ENCODE assay signal across 11 cellular contexts in the genomic region with DNA sequence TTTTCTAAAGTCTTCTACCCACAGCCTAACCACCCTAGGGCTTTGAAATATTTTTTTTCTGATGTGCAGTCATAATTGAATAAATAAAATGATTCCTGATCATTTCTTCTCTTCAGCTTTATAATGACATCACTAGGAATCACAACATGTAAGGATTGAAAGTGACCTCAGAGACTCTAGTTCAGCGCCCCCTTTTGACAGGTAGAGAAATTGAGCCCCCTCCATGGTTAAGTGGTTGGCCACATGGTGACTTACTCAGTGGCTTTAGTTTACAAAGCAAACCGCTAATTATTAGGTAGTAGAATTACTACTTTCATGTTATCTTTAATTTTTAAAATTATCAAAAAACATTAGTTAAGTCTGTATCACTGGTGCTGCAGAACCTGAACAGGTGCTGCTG. TPM values are rescaled to one million over a fixed set of nuclear protein-coding genes. Genes with fewer than 3 reads are reported as not detected.
DNase-seq lines count a peak whose midpoint lies in the region; ATAC-seq, FAIRE-seq and TF ChIP-seq lines count a peak whose summit lies in the region.
"Had no signal": no experiment of that assay in that cellular context is flagged by ENCODE, and none has a peak within 500 bp of the region (broad histone marks: within the 10 kb centered on the region; RNA-seq: fewer than 3 reads in every experiment).

No MANE protein-coding gene starts in this region.

- FAIRE-seq in GM12878 (lab: Jason Lieb, UNC), result no peak

- H2AFZ ChIP-seq in GM12878 (ENCODE audit: control insufficient read depth, low read depth, low read length), result no peak overlapping the region

- H3K36me3 ChIP-seq in GM12878 (ENCODE audit: control insufficient read depth in 2 of 2, insufficient read depth in 2 of 2, low read length in 1 of 2), result no peaks in the 10 kb centered on the region
- H3K36me3 ChIP-seq: BLaER1 had no signal

- H4K20me1 ChIP-seq in GM12878 (ENCODE audit: control insufficient read depth, insufficient read depth), result no peaks in the 10 kb centered on the region
- H4K20me1 ChIP-seq: BLaER1 had no signal

- RAD21 ChIA-PET in GM12878 (lab: Charles Lee; ENCODE audit: unreplicated experiment), result interaction anchor here (0.9 to 1.7 kb wide), 2 partner anchors 16 to 142 kb away, joined by 3 to 11 read pairs; no protein-coding TSS in a partner anchor

- no peak for TF ChIP-seq RAD21 in GM12878 (IDR thresholded peaks at IDR 0.05; ENCODE audit: insufficient read depth, low read depth, low read length)

- peaks cover 27% of the 10 kb centered on the region for H3K4me1 Mint-ChIP-seq in osteocyte (ENCODE audit: unreplicated experiment)
- H3K4me1 Mint-ChIP-seq: activated T-helper 17 cell treated with anti-CD3 and anti-CD28 coated beads, Interleukin-2, amount 50 U/mL, for 72 hours had no signal

- H3K9me3 Mint-ChIP-seq in osteocyte (ENCODE audit: unreplicated experiment), result no peaks in the 10 kb centered on the region
- H3K9me3 Mint-ChIP-seq: activated T-helper 17 cell treated with anti-CD3 and anti-CD28 coated beads, Interleukin-2, amount 50 U/mL, for 72 hours; naive thymus-derived CD8-positive, alpha-beta T cell had no signal

- no peaks in the 10 kb centered on the region for H3K36me3 Mint-ChIP-seq in osteocyte (ENCODE audit: unreplicated experiment)
- H3K36me3 Mint-ChIP-seq: naive thymus-derived CD8-positive, alpha-beta T cell had no signal

- H3K4me3 Mint-ChIP-seq in osteocyte (ENCODE audit: unreplicated experiment), result no peak overlapping the region
- H3K4me3 Mint-ChIP-seq: activated T-helper 17 cell treated with anti-CD3 and anti-CD28 coated beads, Interleukin-2, amount 50 U/mL, for 72 hours; naive thymus-derived CD8-positive, alpha-beta T cell had no signal

- no peak overlapping the region for H3K4me2 ChIP-seq in GM12878 (ENCODE audit: control insufficient read depth, insufficient read depth)
- H3K4me2 ChIP-seq: BLaER1 had no signal

- peak; percentile 1 for DNase-seq in NCI-H1092 treated with DMSO at 0.1 percent for 48 hours (lab: John Stamatoyannopoulos, UW)
- DNase-seq in NCI-H1092 (lab: John Stamatoyannopoulos, UW), result no peak
- DNase-seq in Jurkat, Clone E6-1 (ENCODE audit: low read depth, low spot score), result peak; percentile 45
- no peak for DNase-seq in GM12878 (ENCODE audit: low read depth, low spot score)
- DNase-seq in osteocyte (ENCODE audit: extremely low spot score, unreplicated experiment), result no peak
- DNase-seq in NCI-H187 treated with DMSO at 0.1 percent for 48 hours (lab: John Stamatoyannopoulos, UW), result no peak
- DNase-seq in glomerular visceral epithelial cell (ENCODE audit: extremely low spot score), result no peak
- DNase-seq in coronary artery (ENCODE audit: low spot score), result no peak

- 2% methylated on average over 2 of the region's 2 CpGs for WGBS in GM12878 (ENCODE audit: insufficient coverage, insufficient replicate concordance, low lambda C conversion rate, missing lambda C conversion rate)

- TF ChIP-seq EP300 in GM12878 (IDR thresholded peaks at IDR 0.05; ENCODE audit: borderline replicate concordance in 1 of 2, control insufficient read depth in 1 of 2, low read depth in 2 of 2, low read length in 2 of 2), result no peak

- no peak overlapping the region for H3K4me3 ChIP-seq in Jurkat, Clone E6-1 (ENCODE audit: low read length)
- H3K4me3 ChIP-seq in GM12878, result no peak overlapping the region
- H3K4me3 ChIP-seq in coronary artery, result no peak overlapping the region
- H3K4me3 ChIP-seq: BLaER1 had no signal

- peak; percentile 30 to 51 (median 50); a peak in 5 of 6 replicates for TF ChIP-seq CTCF in GM12878 (IDR thresholded peaks at IDR 0.05 in 2 of 3, conservative IDR thresholded peaks at IDR 0.05 in 1 of 3; ENCODE audit: control insufficient read depth in 2 of 3, extremely low read depth in 1 of 3, insufficient read depth in 1 of 3, low read depth in 3 of 3, low read length in 3 of 3)
- TF ChIP-seq CTCF in osteocyte (IDR thresholded peaks at IDR 0.05), result peak; percentile 42
- no peak for TF ChIP-seq CTCF in coronary artery (IDR thresholded peaks at IDR 0.05)

- SMC1A ChIA-PET in GM12878 (lab: Charles Lee; ENCODE audit: uncharacterized antibody, unreplicated experiment), result interaction anchor here (0.9 to 4.5 kb wide), 2 partner anchors 11 to 141 kb away, joined by 3 to 61 read pairs; no protein-coding TSS in a partner anchor

- peaks cover under 1% of the 10 kb centered on the region; the same call in 1 of the 3 replicates for H3K9me3 ChIP-seq in GM12878 (replicated peaks; ENCODE audit: control insufficient read depth, insufficient read depth, low read length)

- H3K27ac Mint-ChIP-seq in osteocyte (ENCODE audit: unreplicated experiment), result no peak overlapping the region
- H3K27ac Mint-ChIP-seq: activated T-helper 17 cell treated with anti-CD3 and anti-CD28 coated beads, Interleukin-2, amount 50 U/mL, for 72 hours; naive thymus-derived CD8-positive, alpha-beta T cell had no signal

- H3K79me2 ChIP-seq in GM12878 (ENCODE audit: control insufficient read depth, insufficient read depth, low read length), result no peaks in the 10 kb centered on the region

- ATAC-seq in GM12878, result peak; percentile 66
- ATAC-seq: activated T-helper 17 cell treated with anti-CD3 and anti-CD28 coated beads, Interleukin-2, amount 50 U/mL, for 72 hours; naive thymus-derived CD8-positive, alpha-beta T cell had no signal

- no peaks in the 10 kb centered on the region for H3K4me1 ChIP-seq in GM12878 (ENCODE audit: control insufficient read depth, insufficient read depth, low read length)
- H3K4me1 ChIP-seq: BLaER1 had no signal

- POLR2A ChIA-PET in GM12878 (lab: Charles Lee), result no interaction called here

- CTCF ChIA-PET in GM12878 (lab: Yijun Ruan, JAX), result interaction anchor here (0.6 to 9.5 kb wide), 10 partner anchors 9 to 148 kb away, joined by 3 to 216 read pairs (median 18); no protein-coding TSS in a partner anchor

- intact Hi-C loops in GM12878 (cut with micrococcal nuclease; ENCODE audit: unreplicated experiment), result no loop called here

- no TSS peak for BruUV-seq in GM12878 (replicated peaks; lab: Mats Ljungman, UMichigan)

- in situ Hi-C loops in GM12878 (cut with MboI), result loop anchor here (5.0 to 10.0 kb wide), 2 partner anchors 93 to 141 kb away; no protein-coding TSS in a partner anchor

- H3K27me3 ChIP-seq in GM12878 (replicated peaks in 1 of 2; ENCODE audit: control insufficient read depth in 2 of 2, insufficient read depth in 2 of 2, low read length in 1 of 2), result no peaks in the 10 kb centered on the region
- H3K27me3 ChIP-seq: BLaER1 had no signal

- H3K27ac ChIP-seq in GM12878 (ENCODE audit: control insufficient read depth, insufficient read depth), result no peak overlapping the region
- H3K27ac ChIP-seq in coronary artery, result no peak overlapping the region
- H3K27ac ChIP-seq: BLaER1 had no signal

- H3K27me3 Mint-ChIP-seq in osteocyte (ENCODE audit: unreplicated experiment), result no peaks in the 10 kb centered on the region
- H3K27me3 Mint-ChIP-seq: activated T-helper 17 cell treated with anti-CD3 and anti-CD28 coated beads, Interleukin-2, amount 50 U/mL, for 72 hours had no signal

- no peak for TF ChIP-seq POLR2A in GM12878 (IDR thresholded peaks at IDR 0.05; ENCODE audit: low read depth, low read length)

- H3K9ac ChIP-seq in GM12878 (ENCODE audit: control insufficient read depth, insufficient read depth, low read length), result no peak overlapping the region
- H3K9ac ChIP-seq: BLaER1 had no signal

TF ChIP-seq in GM12878, 131 proteins besides CTCF, POLR2A, EP300 and RAD21 (continues in another document):
- TF ChIP-seq POLR2AphosphoS2 (IDR thresholded peaks at IDR 0.05; ENCODE audit: low read depth, low read length) (no peak), MYC (IDR thresholded peaks at IDR 0.05; ENCODE audit: insufficient read depth, insufficient read length, insufficient replicate concordance, low read length, severe bottlenecking) (no peak), RCOR1 (conservative IDR thresholded peaks at IDR 0.05; ENCODE audit: low read depth, low read length) (no peak)
- TF ChIP-seq, protein P1, sequence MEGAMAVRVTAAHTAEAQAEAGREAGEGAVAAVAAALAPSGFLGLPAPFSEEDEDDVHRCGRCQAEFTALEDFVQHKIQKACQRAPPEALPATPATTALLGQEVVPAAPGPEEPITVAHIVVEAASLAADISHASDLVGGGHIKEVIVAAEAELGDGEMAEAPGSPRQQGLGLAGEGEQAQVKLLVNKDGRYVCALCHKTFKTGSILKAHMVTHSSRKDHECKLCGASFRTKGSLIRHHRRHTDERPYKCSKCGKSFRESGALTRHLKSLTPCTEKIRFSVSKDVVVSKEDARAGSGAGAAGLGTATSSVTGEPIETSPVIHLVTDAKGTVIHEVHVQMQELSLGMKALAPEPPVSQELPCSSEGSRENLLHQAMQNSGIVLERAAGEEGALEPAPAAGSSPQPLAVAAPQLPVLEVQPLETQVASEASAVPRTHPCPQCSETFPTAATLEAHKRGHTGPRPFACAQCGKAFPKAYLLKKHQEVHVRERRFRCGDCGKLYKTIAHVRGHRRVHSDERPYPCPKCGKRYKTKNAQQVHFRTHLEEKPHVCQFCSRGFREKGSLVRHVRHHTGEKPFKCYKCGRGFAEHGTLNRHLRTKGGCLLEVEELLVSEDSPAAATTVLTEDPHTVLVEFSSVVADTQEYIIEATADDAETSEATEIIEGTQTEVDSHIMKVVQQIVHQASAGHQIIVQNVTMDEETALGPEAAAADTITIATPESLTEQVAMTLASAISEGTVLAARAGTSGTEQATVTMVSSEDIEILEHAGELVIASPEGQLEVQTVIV (IDR thresholded peaks at IDR 0.05; ENCODE audit: borderline replicate concordance, partially characterized antibody), result no peak

RNA-seq across cellular contexts. Expression of a gene that starts 13.3 kb away (rescaled TPM):
- polyA plus RNA-seq in Jurkat, Clone E6-1 (2012; ENCODE audit: insufficient read depth, insufficient read length), result not detected
- total RNA-seq in GM12878 (2013; cell fraction: nucleolus; rRNA removed), result 0.12 and 0.21 TPM in 2 replicates
- not detected in 2 replicates for total RNA-seq in GM12878 (2014; rRNA removed)
- not detected in 2 replicates for total RNA-seq in GM12878 (2014; rRNA removed; fragmentation: Illumina TruSeq; extraction: Trizol)
- total RNA-seq in GM12878 (2021), result 0.05 TPM in 1 of 2 replicates, not detected in the other
- 0.05 TPM for polyA plus RNA-seq in GM12878 (2011; ENCODE audit: low read depth)
- 0.10 and 0.12 TPM in 2 replicates for polyA plus RNA-seq in GM12878 (2011; rRNA removed)
- polyA plus RNA-seq in GM12878 (2011; cell fraction: cytosol; rRNA removed), result 0.07 TPM in 2 replicates
- polyA plus RNA-seq in GM12878 (2011; cell fraction: nucleus; rRNA removed), result 0.07 TPM in 2 replicates
- 0.05 and 0.07 TPM in 2 replicates for polyA plus RNA-seq in GM12878 (2012)
- polyA plus RNA-seq in GM12878 (2014; fragmentation: Illumina TruSeq; extraction: Trizol), result 0.01 TPM in 1 of 2 replicates, not detected in the other
- not detected for polyA plus RNA-seq in GM12878 (2014; fragmentation: Nextera tagmentation; extraction: Ambion mirVana)
- 0.04 TPM in 1 of 2 replicates, not detected in the other for polyA plus RNA-seq in GM12878 (2014; rRNA removed)
- not detected for polyA plus RNA-seq in GM12878 (2016; fragmentation: Nextera tagmentation; extraction: Ambion mirVana)
- polyA minus RNA-seq in GM12878 (2011; rRNA and poly(A)+ RNA removed), result 0.22 and 0.41 TPM in 2 replicates
- not detected in 2 replicates for polyA minus RNA-seq in GM12878 (2011; cell fraction: cytosol; rRNA and poly(A)+ RNA removed)
- 0.10 and 0.12 TPM in 2 replicates for polyA minus RNA-seq in GM12878 (2011; cell fraction: nucleus; rRNA and poly(A)+ RNA removed)
- 10.4 and 10.7 TPM in 2 replicates for total RNA-seq in osteocyte
- total RNA-seq: naive thymus-derived CD8-positive, alpha-beta T cell had no signal
- polyA plus RNA-seq: naive thymus-derived CD8-positive, alpha-beta T cell had no signal

Comparison
In these comparisons a context has a peak if more than half of its experiments do, and no peak if none do; other contexts are left out.
1. DNase-seq: peak in NCI-H1092 treated with DMSO at 0.1 percent for 48 hours (single experiment) and Jurkat, Clone E6-1 (single experiment); none in NCI-H1092 (single experiment), GM12878 (single experiment), osteocyte (single experiment), NCI-H187 treated with DMSO at 0.1 percent for 48 hours (single experiment), glomerular visceral epithelial cell (single experiment) and coronary artery (single experiment).